8 cellular contexts compared by ENCODE assay signal in genomic region chr6:47034919-47035318, GRCh38. TPM values are rescaled to one million over a fixed set of nuclear protein-coding genes. Genes with fewer than 3 reads are reported as not detected.
A peak's percentile ranks its signal among the peaks of the same experiment; 100 is the strongest.
DNase-seq lines count a peak whose midpoint lies in the region; ATAC-seq lines count a peak whose summit lies in the region.

No MANE protein-coding gene starts in this region.

- no peak overlapping the region for H3K14ac ChIP-seq in trophoblast cell (ENCODE audit: low read length)

- 23% methylated on average over 6 of the region's 6 CpGs for WGBS in GM23248 (ENCODE audit: low coverage in 1 of 2, low lambda C conversion rate in 2 of 2, missing lambda C conversion rate in 2 of 2), 2 experiments
- no CpG with 5 or more reads among the region's 6 CpGs for whole genome bisulfite sequencing in trophoblast cell (ENCODE audit: extremely low coverage, insufficient coverage, insufficient read length)

- no peak overlapping the region for H4K12ac ChIP-seq in trophoblast cell (ENCODE audit: low read depth, low read length)

- H3K9ac ChIP-seq in GM23248 (no peak overlapping the region), trophoblast cell (ENCODE audit: low read length) (no peak overlapping the region)

- H3K4ac ChIP-seq in trophoblast cell (ENCODE audit: low read depth, low read length): no peak overlapping the region

- H3K27me3 ChIP-seq in GM23248 (replicated peaks; ENCODE audit: insufficient read depth) (peaks cover 18% of the 10 kb centered on the region; the same call in 1 of the 2 replicates), trophoblast cell (ENCODE audit: insufficient read depth, low read length) (no peaks in the 10 kb centered on the region)

- H3K23ac ChIP-seq in trophoblast cell (ENCODE audit: low read length): peak overlapping the region; percentile 71

- H2BK120ac ChIP-seq in trophoblast cell (ENCODE audit: insufficient read depth, low read length, poor library complexity): no peak overlapping the region

- no peaks in the 10 kb centered on the region for H3K4me1 ChIP-seq in GM23248 (ENCODE audit: insufficient read depth)
- peaks cover 4 to 7% of the 10 kb centered on the region in 2 experiments for H3K4me1 ChIP-seq in trophoblast cell (ENCODE audit: control insufficient read depth in 1 of 2, insufficient read depth in 2 of 2, low read length in 2 of 2)

- no peaks in the 10 kb centered on the region for H3K79me1 ChIP-seq in trophoblast cell (ENCODE audit: low read length)

- no peak overlapping the region for H3K18ac ChIP-seq in trophoblast cell (ENCODE audit: low read length)

- no peaks in the 10 kb centered on the region for H4K20me1 ChIP-seq in GM23248 (ENCODE audit: insufficient read depth)

- no peak overlapping the region for H4K8ac ChIP-seq in trophoblast cell (ENCODE audit: low read depth, low read length)

- H2BK12ac ChIP-seq in trophoblast cell (ENCODE audit: low read length): no peak overlapping the region

- no peak overlapping the region for H2AK5ac ChIP-seq in trophoblast cell (ENCODE audit: low read length)

- peak; percentile 27 for DNase-seq in GM23248
- peak; percentile 87 to 96 for DNase-seq in NCI-H524 (lab: John Stamatoyannopoulos, UW)
- DNase-seq in dermis blood vessel endothelial cell: peak; percentile 91
- DNase-seq in trophoblast cell: peak in 1 of 2 donors; percentile 7
- no peak for DNase-seq in activated T-cell treated with anti-CD3 and anti-CD28 coated beads for 4 hours
- no peak for DNase-seq in NOMO-1 treated with DMSO at 0.1 percent for 48 hours (lab: John Stamatoyannopoulos, UW; ENCODE audit: unreplicated experiment)
- DNase-seq in NCI-H1694 treated with DMSO at 0.1 percent for 48 hours (lab: John Stamatoyannopoulos, UW): no peak

- no peaks in the 10 kb centered on the region for H3K9me2 ChIP-seq in GM23248 (ENCODE audit: insufficient read depth)

- H2BK5ac ChIP-seq in trophoblast cell (ENCODE audit: low read depth, low read length, poor library complexity): no peak overlapping the region

- H3K4me2 ChIP-seq in GM23248 (ENCODE audit: unreplicated experiment) (no peak overlapping the region), trophoblast cell (ENCODE audit: low read length) (peak overlapping the region; percentile 21)

- in situ Hi-C loops in GM23248 (cut with MboI): no loop called here

- H2AFZ ChIP-seq in GM23248: no peak overlapping the region
- no peak overlapping the region for H2AFZ ChIP-seq in trophoblast cell (ENCODE audit: insufficient read depth, low read length, poor library complexity)

- H3K4me3 ChIP-seq in GM23248 (no peak overlapping the region), trophoblast cell (ENCODE audit: low read depth, low read length) (no peak overlapping the region)

- H4K91ac ChIP-seq in trophoblast cell (ENCODE audit: low read depth, low read length): no peak overlapping the region

- H3K79me2 ChIP-seq in GM23248 (ENCODE audit: insufficient read depth) (no peaks in the 10 kb centered on the region), trophoblast cell (ENCODE audit: control insufficient read depth, insufficient read depth, low read length, poor library complexity) (no peaks in the 10 kb centered on the region)

- H3F3A ChIP-seq in GM23248 (ENCODE audit: insufficient read depth): no peaks in the 10 kb centered on the region

- H3K9me3 ChIP-seq in GM23248 (ENCODE audit: low read depth) (no peaks in the 10 kb centered on the region), trophoblast cell (ENCODE audit: insufficient read depth, low read depth, low read length) (no peaks in the 10 kb centered on the region)

- no peak overlapping the region for H3K27ac ChIP-seq in GM23248
- H3K27ac ChIP-seq in trophoblast cell (ENCODE audit: low read depth, low read length): no peak overlapping the region

- no peak for ATAC-seq in GM21381 (IDR thresholded peaks at IDR 0.05; ENCODE audit: unreplicated experiment)

- H3K36me3 ChIP-seq in GM23248 (ENCODE audit: low read depth) (no peaks in the 10 kb centered on the region), trophoblast cell (ENCODE audit: control insufficient read depth in 1 of 2, insufficient read depth in 2 of 2, low read length in 2 of 2) (no peaks in the 10 kb centered on the region)

RNA-seq across cellular contexts. Expression of gene ADGRF1, which starts 7.2 kb away (rescaled TPM):
- total RNA-seq in GM23248 (2014; rRNA removed; shearing (Covaris generic)): not detected in 2 replicates
- polyA plus RNA-seq in GM23248 (2016; fragmentation: Nextera tagmentation; extraction: Ambion mirVana): not detected in 2 replicates
- under 0.01 TPM in 1 of 2 replicates, not detected in the other for total RNA-seq in dermis blood vessel endothelial cell
- polyA plus RNA-seq in trophoblast cell (2013): 0.55 and 0.79 TPM in 2 replicates

Comparison
In these comparisons a context has a peak if more than half of its experiments do, and no peak if none do; other contexts are left out.
1. DNase-seq: peak in GM23248 (single experiment), NCI-H524 (2 of 2) and dermis blood vessel endothelial cell (single experiment); none in activated T-cell treated with anti-CD3 and anti-CD28 coated beads for 4 hours (single experiment), NOMO-1 treated with DMSO at 0.1 percent for 48 hours (single experiment) and NCI-H1694 treated with DMSO at 0.1 percent for 48 hours (single experiment).